In genomic region chr2:226782092-226782713, GRCh38 we compare ENCODE assay signal across 16 cellular contexts. TPM values are rescaled to one million over a fixed set of nuclear protein-coding genes. Genes with fewer than 3 reads are reported as not detected.
DNase-seq lines count a peak whose midpoint lies in the region; ATAC-seq and TF ChIP-seq lines count a peak whose summit lies in the region.
"Had no signal": no experiment of that assay in that cellular context is flagged by ENCODE, and none has a peak within 500 bp of the region (broad histone marks: within the 10 kb centered on the region; RNA-seq: fewer than 3 reads in every experiment).

No MANE protein-coding gene starts in this region.

- H3K4me1 Mint-ChIP-seq in stimulated activated effector memory CD8-positive, alpha-beta T cell treated with anti-CD3 and anti-CD28 coated beads, Interleukin-12 subunit alpha, Interleukin-12 subunit beta, amount 100 ng/mL, for 72 hours: no peaks in the 10 kb centered on the region

- 40 to 46% methylated on average over 5 of the region's 5 CpGs for WGBS in tibial nerve, 2 donors

- peaks cover 5% of the 10 kb centered on the region in 2 donors for H3K4me1 ChIP-seq in left lung
- H3K4me1 ChIP-seq in tibial nerve: peaks cover 0 to 18% (median 8%) of the 10 kb centered on the region in 4 donors
- H3K4me1 ChIP-seq: Caco-2 had no signal

- no peak for TF ChIP-seq POLR2A in tibial nerve (IDR thresholded peaks at IDR 0.05)

- no peaks in the 10 kb centered on the region for H3K9me3 Mint-ChIP-seq in stimulated activated effector memory CD8-positive, alpha-beta T cell treated with anti-CD3 and anti-CD28 coated beads, Interleukin-12 subunit alpha, Interleukin-12 subunit beta, amount 100 ng/mL, for 72 hours

- peak; percentile 61 for DNase-seq in M059J (ENCODE audit: low read depth)
- peak; percentile 79 for DNase-seq in brain microvascular endothelial cell
- DNase-seq in left lung: no peak
- DNase-seq in smooth muscle cell of the brain vasculature (ENCODE audit: low read depth, low spot score): peak; percentile 79
- no peak for DNase-seq in stimulated activated effector memory CD8-positive, alpha-beta T cell treated with anti-CD3 and anti-CD28 coated beads, Interleukin-12 subunit alpha, Interleukin-12 subunit beta, amount 100 ng/mL, for 72 hours (ENCODE audit: low spot score in 2 of 2)
- no peak for DNase-seq in tibial nerve (ENCODE audit: low spot score in 2 of 2)
- DNase-seq: activated CD8-positive, alpha-beta T cell treated with anti-CD3 and anti-CD28 coated beads, Interleukin-2, amount 10 ng/mL, durations not matched to agents 7 days and 5 days; activated naive CD4-positive, alpha-beta T cell; Caco-2; effector CD4-positive, alpha-beta T cell; mesendoderm; NCI-H2227 treated with DMSO at 0.1 percent for 48 hours; T-helper 9 cell had no signal

- in situ Hi-C loops in brain microvascular endothelial cell (cut with HindIII; ENCODE audit: low pct_ligation_motif_present, low sequenced_read_pairs): no loop called here

- TF ChIP-seq CTCF in brain microvascular endothelial cell (IDR thresholded peaks at IDR 0.05; ENCODE audit: low read depth, low read length, missing control alignments) (no peak), left lung (IDR thresholded peaks at IDR 0.05) (no peak), tibial nerve (IDR thresholded peaks at IDR 0.05) (no peak)

- H3K27ac Mint-ChIP-seq in stimulated activated effector memory CD8-positive, alpha-beta T cell treated with anti-CD3 and anti-CD28 coated beads, Interleukin-12 subunit alpha, Interleukin-12 subunit beta, amount 100 ng/mL, for 72 hours: no peak overlapping the region
- H3K27ac Mint-ChIP-seq: activated CD8-positive, alpha-beta T cell treated with anti-CD3 and anti-CD28 coated beads, Interleukin-2, amount 10 ng/mL, durations not matched to agents 7 days and 5 days had no signal

- intact Hi-C loops in left lung (cut with DNase I): no loop called here

- H3K4me3 ChIP-seq in brain microvascular endothelial cell (ENCODE audit: low read depth, low read length): no peak overlapping the region
- no peak overlapping the region for H3K4me3 ChIP-seq in left lung
- H3K4me3 ChIP-seq in tibial nerve: no peak overlapping the region
- H3K4me3 ChIP-seq: suprapubic skin had no signal

- no peaks in the 10 kb centered on the region for H3K9me3 ChIP-seq in left lung
- no peaks in the 10 kb centered on the region for H3K9me3 ChIP-seq in tibial nerve
- H3K9me3 ChIP-seq: Caco-2, suprapubic skin had no signal

- H3K36me3 Mint-ChIP-seq in stimulated activated effector memory CD8-positive, alpha-beta T cell treated with anti-CD3 and anti-CD28 coated beads, Interleukin-12 subunit alpha, Interleukin-12 subunit beta, amount 100 ng/mL, for 72 hours: no peaks in the 10 kb centered on the region

- H3K36me3 ChIP-seq in brain microvascular endothelial cell (replicated peaks): no peaks in the 10 kb centered on the region
- H3K36me3 ChIP-seq in left lung: no peaks in the 10 kb centered on the region
- H3K36me3 ChIP-seq in tibial nerve: peaks cover 0 to 6% (median 0%) of the 10 kb centered on the region in 3 donors

- ATAC-seq in left lung: peak; percentile 43
- no peak for ATAC-seq in stimulated activated effector memory CD8-positive, alpha-beta T cell treated with anti-CD3 and anti-CD28 coated beads, Interleukin-12 subunit alpha, Interleukin-12 subunit beta, amount 100 ng/mL, for 72 hours
- ATAC-seq in HG02981 (IDR thresholded peaks at IDR 0.05; ENCODE audit: unreplicated experiment): no peak
- ATAC-seq in HG03378 (IDR thresholded peaks at IDR 0.05; ENCODE audit: unreplicated experiment): no peak
- ATAC-seq: activated CD8-positive, alpha-beta T cell treated with anti-CD3 and anti-CD28 coated beads, Interleukin-2, amount 10 ng/mL, durations not matched to agents 7 days and 5 days had no signal

- TF ChIP-seq EP300 in tibial nerve (IDR thresholded peaks at IDR 0.05): no peak

- no peak overlapping the region for H3K4me3 Mint-ChIP-seq in stimulated activated effector memory CD8-positive, alpha-beta T cell treated with anti-CD3 and anti-CD28 coated beads, Interleukin-12 subunit alpha, Interleukin-12 subunit beta, amount 100 ng/mL, for 72 hours
- H3K4me3 Mint-ChIP-seq: activated CD8-positive, alpha-beta T cell treated with anti-CD3 and anti-CD28 coated beads, Interleukin-2, amount 10 ng/mL, durations not matched to agents 7 days and 5 days had no signal

- H3K27me3 ChIP-seq in brain microvascular endothelial cell (replicated peaks) (no peaks in the 10 kb centered on the region), left lung (no peaks in the 10 kb centered on the region), tibial nerve (no peaks in the 10 kb centered on the region)
- H3K27me3 ChIP-seq: suprapubic skin had no signal

- H3K27ac ChIP-seq in brain microvascular endothelial cell (peak overlapping the region; percentile 11), left lung (no peak overlapping the region), tibial nerve (peak overlapping the region in 2 of 4 donors; percentile 66 to 67)
- H3K27ac ChIP-seq: suprapubic skin had no signal

RNA-seq across cellular contexts. Expression of gene IRS1, which starts 17.4 kb away (rescaled TPM):
- 12.6 and 13.3 TPM in 2 replicates for total RNA-seq in M059J (2014; rRNA removed; shearing (Covaris generic))
- 10 to 100 TPM; 13.3 to 15.9 TPM for total RNA-seq in left lung
- 10 to 100 TPM in 3 of 4 donors, 1 to 10 TPM in 1; 9.4 to 11.7 (median 11.2) TPM for total RNA-seq in tibial nerve

RNA-seq across cellular contexts. Expression of gene RHBDD1, which starts 53.7 kb away (rescaled TPM):
- total RNA-seq in M059J (2014; rRNA removed; shearing (Covaris generic)): 4.4 and 11.6 TPM in 2 replicates
- total RNA-seq in left lung (10 to 100 TPM; 33.3 to 40.1 TPM), tibial nerve (10 to 100 TPM; 14.9 to 29.4 (median 25.0) TPM)

Comparison
In these comparisons a context has a peak if more than half of its experiments do, and no peak if none do; other contexts are left out.
1. DNase-seq: peak in M059J (single experiment), brain microvascular endothelial cell (single experiment) and smooth muscle cell of the brain vasculature (single experiment); none in left lung (0 of 2), stimulated activated effector memory CD8-positive, alpha-beta T cell treated with anti-CD3 and anti-CD28 coated beads, Interleukin-12 subunit alpha, Interleukin-12 subunit beta, amount 100 ng/mL, for 72 hours (0 of 2) and tibial nerve (0 of 2).